9 cellular contexts compared by ENCODE assay signal in the genomic region with DNA sequence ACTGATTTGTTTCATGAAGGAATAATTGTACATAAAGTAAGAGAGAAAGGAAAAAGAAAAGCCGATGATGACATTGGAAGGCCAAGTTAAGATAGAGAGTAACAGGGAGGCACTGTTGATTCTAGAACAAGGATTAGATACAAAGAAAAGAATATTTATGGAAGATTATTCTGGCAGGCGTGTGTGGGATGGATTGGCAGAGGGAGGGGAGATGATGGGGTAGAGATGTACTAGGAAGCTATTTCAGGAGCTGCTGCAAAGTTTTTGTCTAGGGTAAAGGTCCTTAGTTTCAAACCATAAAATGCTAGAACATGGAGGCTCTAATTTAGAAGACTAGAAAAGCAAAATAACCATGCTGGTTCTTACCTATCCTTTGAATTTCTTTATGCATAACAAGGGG.
"Had no signal": no experiment of that assay in that cellular context is flagged by ENCODE, and none has a peak within 500 bp of the region (broad histone marks: within the 10 kb centered on the region; RNA-seq: fewer than 3 reads in every experiment).

No MANE protein-coding gene starts in this region.

- H3K4me1 ChIP-seq: HAP-1 had no signal

- DNase-seq: GM23248, GOT3, H7, H9, HCEC 1CT, HFFc6 had no signal

- H3K4me2 ChIP-seq: GM23338 had no signal

- H3K36me3 ChIP-seq: HAP-1 had no signal

- H3K9me3 ChIP-seq: HAP-1 had no signal

- H3K27ac ChIP-seq: GM23248 had no signal

- ATAC-seq: GM23338, HCT116 had no signal

- H3K4me3 ChIP-seq: GM23248, GM23338, HAP-1 had no signal

- H2AFZ ChIP-seq: GM23248, GM23338 had no signal

- H3K9ac ChIP-seq: GM23248 had no signal
